ENCODE assay signal across 8 cellular contexts in genomic region chrX:55451626-55451989, GRCh38. TPM values are rescaled to one million over a fixed set of nuclear protein-coding genes. Genes with fewer than 3 reads are reported as not detected.
A peak's percentile ranks its signal among the peaks of the same experiment; 100 is the strongest.
DNase-seq lines count a peak whose midpoint lies in the region; ATAC-seq, FAIRE-seq and TF ChIP-seq lines count a peak whose summit lies in the region.

No MANE protein-coding gene starts in this region.

- H3K4me1 ChIP-seq in SJCRH30 (no peaks in the 10 kb centered on the region), gastroesophageal sphincter (peaks cover 0 to 7% (median 0%) of the 10 kb centered on the region in 3 donors), sigmoid colon (peaks cover 0 to 6% (median 0%) of the 10 kb centered on the region in 4 donors)

- ATAC-seq in gastroesophageal sphincter, result peak; percentile 75

- intact Hi-C loops in sigmoid colon (cut with DNase I), result no loop called here

- TF ChIP-seq POLR2A in gastroesophageal sphincter (IDR thresholded peaks at IDR 0.05) (no peak), sigmoid colon (IDR thresholded peaks at IDR 0.05) (no peak)

- H3K36me3 ChIP-seq in H7 (replicated peaks; ENCODE audit: control insufficient read depth, insufficient read depth, low read length) (no peaks in the 10 kb centered on the region), SJCRH30 (no peaks in the 10 kb centered on the region), gastroesophageal sphincter (no peaks in the 10 kb centered on the region), sigmoid colon (no peaks in the 10 kb centered on the region)

- no peak for FAIRE-seq in GM19239 (lab: Jason Lieb, UNC)

- no peak overlapping the region for H3K27ac ChIP-seq in SJCRH30
- H3K27ac ChIP-seq in gastroesophageal sphincter, result peak overlapping the region; percentile 47 to 88 (median 84)
- H3K27ac ChIP-seq in sigmoid colon, result peak overlapping the region; percentile 82 to 89 (median 88)

- H3K9me3 ChIP-seq in SJCRH30 (replicated peaks) (no peaks in the 10 kb centered on the region), gastroesophageal sphincter (no peaks in the 10 kb centered on the region), sigmoid colon (no peaks in the 10 kb centered on the region)

- 0 to 34% methylated on average over 6 to 7 of the region's 11 CpGs for WGBS in gastroesophageal sphincter (ENCODE audit: low coverage in 1 of 2), 2 donors
- 2 to 4% methylated on average over 11 of the region's 11 CpGs for WGBS in sigmoid colon, 2 donors

- peak overlapping the region; percentile 65 for H3K4me3 ChIP-seq in H7 (ENCODE audit: insufficient read depth, low read depth, low read length)
- H3K4me3 ChIP-seq in SJCRH30, result peak overlapping the region; percentile 60
- H3K4me3 ChIP-seq in gastroesophageal sphincter, result peak overlapping the region; percentile 62 to 68
- peak overlapping the region; percentile 64 to 68 (median 67) for H3K4me3 ChIP-seq in sigmoid colon

- no peak for TF ChIP-seq EP300 in gastroesophageal sphincter (IDR thresholded peaks at IDR 0.05)
- TF ChIP-seq EP300 in sigmoid colon (IDR thresholded peaks at IDR 0.05), result no peak

- no peak for TF ChIP-seq CTCF in gastroesophageal sphincter (IDR thresholded peaks at IDR 0.05)
- no peak for TF ChIP-seq CTCF in sigmoid colon (IDR thresholded peaks at IDR 0.05)
- TF ChIP-seq CTCF in GM10266 (IDR thresholded peaks at IDR 0.05; ENCODE audit: control insufficient read depth, insufficient read depth, low read depth, missing control alignments), result no peak

- H3K27me3 ChIP-seq in H7 (ENCODE audit: control insufficient read depth, insufficient read depth, low read length) (no peaks in the 10 kb centered on the region), SJCRH30 (no peaks in the 10 kb centered on the region), gastroesophageal sphincter (no peaks in the 10 kb centered on the region), sigmoid colon (no peaks in the 10 kb centered on the region)

- DNase-seq in COLO829 (ENCODE audit: low spot score) (peak; percentile 2), H7 (no peak), SJCRH30 (no peak), sigmoid colon (no peak), GM19239 (ENCODE audit: insufficient read length, low spot score) (no peak), GM10266 (ENCODE audit: extremely low spot score) (no peak), DMS153 (lab: John Stamatoyannopoulos, UW) (no peak)

RNA-seq across cellular contexts. Expression of gene MAGEH1, which starts 0.3 kb away (rescaled TPM):
- 18.0 and 18.4 TPM in 2 replicates for total RNA-seq in H7 (2014; rRNA removed; shearing (Covaris generic))
- 8.5 and 8.6 TPM in 2 replicates for total RNA-seq in SJCRH30 (2014; rRNA removed; shearing (Covaris generic))
- total RNA-seq in gastroesophageal sphincter, result 10 to 100 TPM; 21.8 to 32.7 (median 25.6) TPM
- total RNA-seq in sigmoid colon, result 10 to 100 TPM; 27.3 to 39.8 (median 32.4) TPM
- polyA plus RNA-seq in sigmoid colon, result 10 to 100 TPM in 1 of 3 donors, 1 to 10 TPM in 2; 2.5 to 16.6 (median 5.4) TPM

RNA-seq across cellular contexts. Expression of gene USP51, which starts 38.0 kb away (rescaled TPM):
- total RNA-seq in H7 (2014; rRNA removed; shearing (Covaris generic)), result 6.6 and 6.7 TPM in 2 replicates
- total RNA-seq in SJCRH30 (2014; rRNA removed; shearing (Covaris generic)), result 1.2 and 1.8 TPM in 2 replicates
- total RNA-seq in gastroesophageal sphincter (1 to 10 TPM; 1.4 to 2.3 (median 1.6) TPM), sigmoid colon (1 to 10 TPM; 2.1 to 3.5 (median 2.6) TPM)
- under 1 TPM; 0.23 to 0.60 (median 0.47) TPM for polyA plus RNA-seq in sigmoid colon
